In the genomic region with DNA sequence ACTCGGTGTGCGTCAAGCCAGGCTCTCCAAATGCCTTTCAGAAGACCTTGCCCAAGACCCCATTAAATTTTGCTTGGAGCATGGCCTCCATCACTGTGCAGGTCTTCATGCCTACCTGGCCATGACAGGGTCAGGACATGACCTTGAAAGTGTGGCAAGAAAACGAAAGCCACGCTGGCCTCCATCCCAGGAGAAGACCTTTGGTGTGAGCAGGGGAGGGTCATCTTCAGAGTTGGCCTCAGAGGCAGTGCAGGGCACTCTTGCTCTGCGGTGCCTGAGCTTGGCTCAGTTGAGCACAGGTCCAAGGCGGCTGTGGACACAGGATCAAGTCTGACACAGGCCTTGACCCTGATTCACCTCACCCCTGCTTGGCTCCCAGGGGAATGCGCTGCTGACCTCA, we compare ENCODE assay signal across 31 cellular contexts.
DNase-seq lines count a peak whose midpoint lies in the region; ATAC-seq and TF ChIP-seq lines count a peak whose summit lies in the region.
"Had no signal": no experiment of that assay in that cellular context is flagged by ENCODE, and none has a peak within 500 bp of the region (broad histone marks: within the 10 kb centered on the region; RNA-seq: fewer than 3 reads in every experiment).

No MANE protein-coding gene starts in this region.

- H3K4me3 ChIP-seq in GM23248 (no peak overlapping the region), choroid plexus epithelial cell (ENCODE audit: low read depth, low read length) (peak overlapping the region; percentile 3), liver (ENCODE audit: low read depth in 1 of 3, low read length in 3 of 3) (no peak overlapping the region)
- no peak overlapping the region for H3K4me3 ChIP-seq in CD8-positive, alpha-beta memory T cell (ENCODE audit: low read length)
- H3K4me3 ChIP-seq: A549, adrenal gland, HAP-1, pancreas, uterus had no signal

- peaks cover 26% of the 10 kb centered on the region for H3F3A ChIP-seq in GM23248 (ENCODE audit: insufficient read depth)

- H3K9me2 ChIP-seq in GM23248 (ENCODE audit: insufficient read depth) = no peaks in the 10 kb centered on the region

- no peak overlapping the region for H2AFZ ChIP-seq in GM23248

- H3K36me3 ChIP-seq in GM23248 (ENCODE audit: low read depth) = no peaks in the 10 kb centered on the region
- H3K36me3 ChIP-seq in liver (ENCODE audit: control insufficient read depth in 4 of 4, insufficient read depth in 3 of 4, low read depth in 1 of 4, low read length in 3 of 4) = no peaks in the 10 kb centered on the region
- H3K36me3 ChIP-seq in CD8-positive, alpha-beta memory T cell (ENCODE audit: insufficient read depth, low read length) = no peaks in the 10 kb centered on the region
- H3K36me3 ChIP-seq: adrenal gland, HAP-1, pancreas, uterus had no signal

- peaks cover 11% of the 10 kb centered on the region; the same call in 1 of the 2 replicates for H3K79me2 ChIP-seq in GM23248 (ENCODE audit: insufficient read depth)

- H3K4me1 ChIP-seq in GM23248 (ENCODE audit: insufficient read depth) = peaks cover 37% of the 10 kb centered on the region
- H3K4me1 ChIP-seq in liver (ENCODE audit: control insufficient read depth in 4 of 4, insufficient read depth in 4 of 4, low read length in 3 of 4) = peaks cover 0 to 6% (median 0%) of the 10 kb centered on the region in 4 donors
- peaks cover 22% of the 10 kb centered on the region for H3K4me1 ChIP-seq in CD8-positive, alpha-beta memory T cell (ENCODE audit: insufficient read depth, low read length)
- H3K4me1 ChIP-seq: HAP-1, pancreas, uterus had no signal

- H3K9ac ChIP-seq in GM23248 (peak overlapping the region; percentile 74; the same call in 1 of the 2 replicates), liver (ENCODE audit: low read depth in 1 of 2, low read length in 2 of 2) (no peak overlapping the region)

- H3K4me2 ChIP-seq in GM23248 (ENCODE audit: unreplicated experiment) = peak overlapping the region; percentile 77
- H3K4me2 ChIP-seq: A549 had no signal

- no peaks in the 10 kb centered on the region for H4K20me1 ChIP-seq in GM23248 (ENCODE audit: insufficient read depth)

- DNase-seq in GM23248 (no peak), choroid plexus epithelial cell (ENCODE audit: low read depth) (no peak), osteocyte (ENCODE audit: extremely low spot score, unreplicated experiment) (no peak), GM19240 (ENCODE audit: insufficient read length, low spot score) (no peak), caudate nucleus (lab: John Stamatoyannopoulos, UW) (no peak)
- DNase-seq in CD8-positive, alpha-beta memory T cell = no peak
- no peak for DNase-seq in stimulated activated effector memory CD8-positive, alpha-beta T cell treated with anti-CD3 and anti-CD28 coated beads, Interleukin-12 subunit alpha, Interleukin-12 subunit beta, amount 100 ng/mL, for 72 hours (ENCODE audit: low spot score in 2 of 2)
- DNase-seq: activated CD8-positive, alpha-beta memory T cell treated with anti-CD3 and anti-CD28 coated beads, Interleukin-2, amount 50 U/mL, for 48 hours; activated CD8-positive, alpha-beta T cell treated with anti-CD3 and anti-CD28 coated beads for 36 hours; activated naive CD4-positive, alpha-beta T cell treated with anti-CD3 and anti-CD28 coated beads, Interleukin-2, amount 10 ng/mL, durations not matched to agents 7 days and 5 days; CD4-positive, alpha-beta memory T cell; effector CD4-positive, alpha-beta T cell; head of caudate nucleus; islet precursor cell; Kasumi-1; midbrain; naive thymus-derived CD4-positive, alpha-beta T cell; NCI-H1436 treated with DMSO at 0.1 percent for 48 hours; NCI-H446; NCI-H82; SHP77 treated with DMSO at 0.1 percent for 48 hours; small intestine; stimulated activated naive CD8-positive, alpha-beta T cell treated with anti-CD3 and anti-CD28 coated beads, Interleukin-15, Interleukin-2, amounts not matched to agents 100 U/mL and 50 U/mL, for 24 hours; uterus had no signal

- peaks cover 12% of the 10 kb centered on the region for H3K36me3 Mint-ChIP-seq in osteocyte (ENCODE audit: unreplicated experiment)
- no peaks in the 10 kb centered on the region for H3K36me3 Mint-ChIP-seq in CD8-positive, alpha-beta memory T cell
- no peaks in the 10 kb centered on the region for H3K36me3 Mint-ChIP-seq in stimulated activated effector memory CD8-positive, alpha-beta T cell treated with anti-CD3 and anti-CD28 coated beads, Interleukin-12 subunit alpha, Interleukin-12 subunit beta, amount 100 ng/mL, for 72 hours
- H3K36me3 Mint-ChIP-seq: activated naive CD4-positive, alpha-beta T cell treated with anti-CD3 and anti-CD28 coated beads, Interleukin-2, amount 10 ng/mL, durations not matched to agents 7 days and 5 days; CD4-positive, alpha-beta memory T cell had no signal

- TF ChIP-seq CTCF in choroid plexus epithelial cell (conservative IDR thresholded peaks at IDR 0.05; ENCODE audit: low read depth, low read length) = no peak
- no peak for TF ChIP-seq CTCF in liver (IDR thresholded peaks at IDR 0.05; ENCODE audit: low read depth, low read length, missing input control)
- TF ChIP-seq CTCF in osteocyte (IDR thresholded peaks at IDR 0.05) = no peak

- H3K4me3 Mint-ChIP-seq in osteocyte (ENCODE audit: unreplicated experiment) = peak overlapping the region; percentile 55
- H3K4me3 Mint-ChIP-seq in CD8-positive, alpha-beta memory T cell = no peak overlapping the region
- no peak overlapping the region for H3K4me3 Mint-ChIP-seq in stimulated activated effector memory CD8-positive, alpha-beta T cell treated with anti-CD3 and anti-CD28 coated beads, Interleukin-12 subunit alpha, Interleukin-12 subunit beta, amount 100 ng/mL, for 72 hours
- H3K4me3 Mint-ChIP-seq: activated naive CD4-positive, alpha-beta T cell treated with anti-CD3 and anti-CD28 coated beads, Interleukin-2, amount 10 ng/mL, durations not matched to agents 7 days and 5 days; CD4-positive, alpha-beta memory T cell had no signal

- in situ Hi-C loops in GM23248 (cut with MboI) = no loop called here

- H3K9me3 Mint-ChIP-seq in osteocyte (ENCODE audit: unreplicated experiment) = peaks cover 4% of the 10 kb centered on the region
- H3K9me3 Mint-ChIP-seq in CD8-positive, alpha-beta memory T cell = peaks cover 0 to 4% (median 0%) of the 10 kb centered on the region in 5 donors
- peaks cover 2% of the 10 kb centered on the region for H3K9me3 Mint-ChIP-seq in stimulated activated effector memory CD8-positive, alpha-beta T cell treated with anti-CD3 and anti-CD28 coated beads, Interleukin-12 subunit alpha, Interleukin-12 subunit beta, amount 100 ng/mL, for 72 hours

- POLR2A ChIA-PET in CD8-positive, alpha-beta memory T cell (lab: Charles Lee) = no interaction called here

- H3K27ac ChIP-seq in GM23248 (no peak overlapping the region), liver (ENCODE audit: low read depth in 1 of 2, low read length in 2 of 2) (peak overlapping the region in 1 of 2 donors; percentile 23), caudate nucleus (ENCODE audit: low read depth, low read length) (no peak overlapping the region)
- no peak overlapping the region for H3K27ac ChIP-seq in CD8-positive, alpha-beta memory T cell (ENCODE audit: low read depth, low read length)
- H3K27ac ChIP-seq: A549, epithelial cell of prostate, pancreas, uterus had no signal

- H3K27me3 Mint-ChIP-seq in osteocyte (ENCODE audit: unreplicated experiment) = no peaks in the 10 kb centered on the region
- peaks cover 7 to 15% of the 10 kb centered on the region in 2 donors for H3K27me3 Mint-ChIP-seq in CD8-positive, alpha-beta memory T cell

- no peaks in the 10 kb centered on the region for H3K9me3 ChIP-seq in GM23248 (ENCODE audit: low read depth)
- peaks cover 0 to 5% (median 0%) of the 10 kb centered on the region in 4 donors for H3K9me3 ChIP-seq in liver (ENCODE audit: control insufficient read depth in 4 of 4, low read length in 3 of 4)
- no peaks in the 10 kb centered on the region for H3K9me3 ChIP-seq in CD8-positive, alpha-beta memory T cell (ENCODE audit: low read length)
- H3K9me3 ChIP-seq: A549, HAP-1, pancreas, testis, uterus had no signal

- H3K4me1 Mint-ChIP-seq in osteocyte (ENCODE audit: unreplicated experiment) = peaks cover 67% of the 10 kb centered on the region
- peaks cover 8 to 14% (median 13%) of the 10 kb centered on the region in 3 donors for H3K4me1 Mint-ChIP-seq in CD8-positive, alpha-beta memory T cell
- peaks cover 16% of the 10 kb centered on the region for H3K4me1 Mint-ChIP-seq in stimulated activated effector memory CD8-positive, alpha-beta T cell treated with anti-CD3 and anti-CD28 coated beads, Interleukin-12 subunit alpha, Interleukin-12 subunit beta, amount 100 ng/mL, for 72 hours

- no peaks in the 10 kb centered on the region for H3K27me3 ChIP-seq in GM23248 (replicated peaks; ENCODE audit: insufficient read depth)
- H3K27me3 ChIP-seq in liver (ENCODE audit: control insufficient read depth in 4 of 4, insufficient read depth in 4 of 4, low read length in 3 of 4) = no peaks in the 10 kb centered on the region
- no peaks in the 10 kb centered on the region for H3K27me3 ChIP-seq in CD8-positive, alpha-beta memory T cell (ENCODE audit: insufficient read depth, low read length, poor library complexity, severe bottlenecking)
- H3K27me3 ChIP-seq: adrenal gland, pancreas, testis, uterus had no signal

- peak overlapping the region; percentile 94 for H3K27ac Mint-ChIP-seq in osteocyte (ENCODE audit: unreplicated experiment)
- H3K27ac Mint-ChIP-seq in CD8-positive, alpha-beta memory T cell = no peak overlapping the region
- H3K27ac Mint-ChIP-seq in stimulated activated effector memory CD8-positive, alpha-beta T cell treated with anti-CD3 and anti-CD28 coated beads, Interleukin-12 subunit alpha, Interleukin-12 subunit beta, amount 100 ng/mL, for 72 hours = no peak overlapping the region
- H3K27ac Mint-ChIP-seq: activated CD8-positive, alpha-beta T cell treated with anti-CD3 and anti-CD28 coated beads for 36 hours; activated naive CD4-positive, alpha-beta T cell treated with anti-CD3 and anti-CD28 coated beads, Interleukin-2, amount 10 ng/mL, durations not matched to agents 7 days and 5 days; CD4-positive, alpha-beta memory T cell; naive thymus-derived CD4-positive, alpha-beta T cell had no signal

- no peak for TF ChIP-seq RAD21 in liver (IDR thresholded peaks at IDR 0.05)

- no peak for ATAC-seq in stimulated activated effector memory CD8-positive, alpha-beta T cell treated with anti-CD3 and anti-CD28 coated beads, Interleukin-12 subunit alpha, Interleukin-12 subunit beta, amount 100 ng/mL, for 72 hours
- ATAC-seq: A549; activated CD8-positive, alpha-beta T cell treated with anti-CD3 and anti-CD28 coated beads for 36 hours; naive thymus-derived CD4-positive, alpha-beta T cell; pancreas; stimulated activated naive CD8-positive, alpha-beta T cell treated with anti-CD3 and anti-CD28 coated beads, Interleukin-15, Interleukin-2, amounts not matched to agents 100 U/mL and 50 U/mL, for 24 hours had no signal

- CTCF ChIA-PET in CD8-positive, alpha-beta memory T cell (lab: Charles Lee) = interaction anchor here (1.0 kb wide), 1 partner anchor 9 kb away, joined by 3 read pairs; no protein-coding TSS in a partner anchor

- WGBS in GM23248 (ENCODE audit: low coverage in 1 of 2, low lambda C conversion rate in 2 of 2, missing lambda C conversion rate in 2 of 2), 2 experiments = 67 to 75% methylated on average over 7 of the region's 7 CpGs
- 67% methylated on average over 7 of the region's 7 CpGs for WGBS in liver

TF ChIP-seq in liver, 16 proteins besides CTCF, POLR2A, EP300 and RAD21:
- no peak for TF ChIP-seq HNF4G (IDR thresholded peaks at IDR 0.05)
- TF ChIP-seq NR2F2 (IDR thresholded peaks at IDR 0.05) = peak; percentile 59
